Comparison of ENCODE assay signal across 8 cellular contexts in the genomic region with DNA sequence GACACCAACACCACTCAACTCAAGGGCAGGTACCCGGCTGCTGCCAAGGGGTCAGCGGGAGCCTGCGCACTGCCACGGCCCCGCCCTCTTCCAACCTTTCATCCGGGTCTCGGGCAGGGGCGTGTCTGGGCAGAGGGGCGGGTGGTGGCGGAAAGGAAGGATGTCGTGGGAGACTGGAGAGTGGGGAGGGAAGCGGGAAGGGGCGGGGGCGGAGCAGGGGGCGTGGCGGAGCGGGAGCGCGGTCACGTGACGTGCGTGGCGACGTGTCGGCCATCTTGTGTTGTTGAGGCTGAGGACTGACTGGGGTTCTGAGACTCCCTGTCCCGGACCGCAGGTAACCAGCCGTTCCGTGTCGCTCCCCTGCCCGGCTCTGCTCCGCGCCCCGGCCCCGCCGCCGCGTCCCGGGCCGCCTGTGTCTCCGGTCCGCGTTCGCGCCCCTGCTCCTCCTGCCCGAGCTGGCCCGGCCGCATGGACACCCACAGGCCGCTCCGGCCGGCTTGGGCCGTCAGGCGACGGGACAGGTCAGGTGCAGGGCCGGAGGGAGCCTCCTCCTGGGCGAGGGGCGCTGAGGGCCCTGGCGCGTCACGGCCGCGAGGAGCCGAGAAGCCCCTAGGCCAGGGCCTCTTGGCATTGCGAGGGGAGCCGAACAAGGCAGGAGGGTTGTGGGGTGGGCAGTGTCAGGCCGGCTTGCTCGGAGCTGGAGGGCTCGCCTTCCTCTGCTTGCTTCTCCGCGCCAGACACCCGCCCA.
DNase-seq lines count a peak whose midpoint lies in the region; ATAC-seq and TF ChIP-seq lines count a peak whose summit lies in the region.

A gene with protein sequence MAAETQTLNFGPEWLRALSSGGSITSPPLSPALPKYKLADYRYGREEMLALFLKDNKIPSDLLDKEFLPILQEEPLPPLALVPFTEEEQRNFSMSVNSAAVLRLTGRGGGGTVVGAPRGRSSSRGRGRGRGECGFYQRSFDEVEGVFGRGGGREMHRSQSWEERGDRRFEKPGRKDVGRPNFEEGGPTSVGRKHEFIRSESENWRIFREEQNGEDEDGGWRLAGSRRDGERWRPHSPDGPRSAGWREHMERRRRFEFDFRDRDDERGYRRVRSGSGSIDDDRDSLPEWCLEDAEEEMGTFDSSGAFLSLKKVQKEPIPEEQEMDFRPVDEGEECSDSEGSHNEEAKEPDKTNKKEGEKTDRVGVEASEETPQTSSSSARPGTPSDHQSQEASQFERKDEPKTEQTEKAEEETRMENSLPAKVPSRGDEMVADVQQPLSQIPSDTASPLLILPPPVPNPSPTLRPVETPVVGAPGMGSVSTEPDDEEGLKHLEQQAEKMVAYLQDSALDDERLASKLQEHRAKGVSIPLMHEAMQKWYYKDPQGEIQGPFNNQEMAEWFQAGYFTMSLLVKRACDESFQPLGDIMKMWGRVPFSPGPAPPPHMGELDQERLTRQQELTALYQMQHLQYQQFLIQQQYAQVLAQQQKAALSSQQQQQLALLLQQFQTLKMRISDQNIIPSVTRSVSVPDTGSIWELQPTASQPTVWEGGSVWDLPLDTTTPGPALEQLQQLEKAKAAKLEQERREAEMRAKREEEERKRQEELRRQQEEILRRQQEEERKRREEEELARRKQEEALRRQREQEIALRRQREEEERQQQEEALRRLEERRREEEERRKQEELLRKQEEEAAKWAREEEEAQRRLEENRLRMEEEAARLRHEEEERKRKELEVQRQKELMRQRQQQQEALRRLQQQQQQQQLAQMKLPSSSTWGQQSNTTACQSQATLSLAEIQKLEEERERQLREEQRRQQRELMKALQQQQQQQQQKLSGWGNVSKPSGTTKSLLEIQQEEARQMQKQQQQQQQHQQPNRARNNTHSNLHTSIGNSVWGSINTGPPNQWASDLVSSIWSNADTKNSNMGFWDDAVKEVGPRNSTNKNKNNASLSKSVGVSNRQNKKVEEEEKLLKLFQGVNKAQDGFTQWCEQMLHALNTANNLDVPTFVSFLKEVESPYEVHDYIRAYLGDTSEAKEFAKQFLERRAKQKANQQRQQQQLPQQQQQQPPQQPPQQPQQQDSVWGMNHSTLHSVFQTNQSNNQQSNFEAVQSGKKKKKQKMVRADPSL (N-terminal part only) (plus strand): TSS at position 273 of the 748 bp plus-strand sequence. CDS start 37,867 bp downstream, outside the sequence.

- ATAC-seq in HG03432 (IDR thresholded peaks at IDR 0.05; ENCODE audit: unreplicated experiment): peak; percentile 84

- DNase-seq in AML-193 (lab: John Stamatoyannopoulos, UW) (peak; percentile 83 to 84), NCI-H510A (lab: John Stamatoyannopoulos, UW) (peak; percentile 97), cerebellar cortex (ENCODE audit: low spot score) (peak; percentile 97), islet precursor cell (peak; percentile 100)
- DNase-seq in activated CD4-positive, CD25-positive, alpha-beta regulatory T cell treated with anti-CD3 and anti-CD28 coated beads, Interleukin-2, amount 50 U/mL, for 72 hours: peak; percentile 95
- DNase-seq in stimulated activated CD4-positive, alpha-beta T cell treated with anti-CD3 and anti-CD28 coated beads, Interleukin-12 subunit alpha, Interleukin-12 subunit beta, amount 100 ng/mL, for 4 hours: peak; percentile 98

- TF ChIP-seq POLR2A in GM19193 (IDR thresholded peaks at IDR 0.05; ENCODE audit: extremely low read depth, insufficient read depth, insufficient read length): peak; percentile 67

Comparison
In these comparisons a context has a peak if more than half of its experiments do, and no peak if none do; other contexts are left out.
1. Peak in every context shown above with its lines: DNase-seq and ATAC-seq.